In the genomic region with DNA sequence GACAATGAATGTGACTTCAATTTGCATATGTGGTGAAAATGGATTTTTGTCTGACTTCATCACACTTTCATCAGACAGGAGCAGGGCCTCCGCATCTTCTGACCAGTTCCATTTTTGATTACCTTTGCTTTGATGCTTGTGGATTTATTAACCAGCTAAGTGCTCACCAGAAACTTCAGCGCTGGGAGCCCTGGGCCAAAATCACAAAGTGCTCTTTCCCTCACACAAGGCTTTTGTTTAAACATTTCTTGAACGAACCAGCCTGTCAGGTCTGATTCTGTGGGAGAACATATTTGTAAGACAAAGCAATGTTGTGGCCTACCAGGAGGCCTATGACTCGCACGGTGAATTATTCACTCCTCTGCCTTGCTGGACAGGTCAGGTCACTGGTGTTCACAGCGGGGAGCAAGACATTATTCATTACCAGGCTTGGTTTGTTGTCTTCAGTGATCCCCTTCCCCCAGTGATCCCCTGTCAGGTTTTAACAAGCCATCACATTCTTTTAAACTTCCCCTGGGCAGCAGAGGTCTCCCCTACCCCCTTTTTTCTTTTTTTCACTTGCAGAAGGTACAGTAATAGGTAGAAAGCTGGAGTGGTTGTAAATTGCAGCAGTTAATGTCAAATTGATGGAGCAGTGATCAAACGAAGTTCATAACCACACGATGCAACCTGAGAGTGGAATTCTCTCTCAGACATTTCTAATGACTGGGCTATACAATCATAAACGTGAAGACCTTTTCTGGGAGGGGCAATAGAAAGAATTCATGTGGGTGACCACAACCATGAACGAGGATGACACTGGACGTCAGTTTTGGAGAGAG, we compare ENCODE assay signal across 9 cellular contexts.
DNase-seq lines count a peak whose midpoint lies in the region; ATAC-seq and TF ChIP-seq lines count a peak whose summit lies in the region.
"Had no signal": no experiment of that assay in that cellular context is flagged by ENCODE, and none has a peak within 500 bp of the region (broad histone marks: within the 10 kb centered on the region; RNA-seq: fewer than 3 reads in every experiment).

No MANE protein-coding gene starts in this region.

- TF ChIP-seq CTCF in HCT116 (IDR thresholded peaks at IDR 0.05 in 2 of 3, conservative IDR thresholded peaks at IDR 0.05 in 1 of 3; ENCODE audit: borderline replicate concordance in 1 of 3, insufficient read depth in 1 of 3, low read depth in 2 of 3, low read length in 2 of 3): no peak

- no peaks in the 10 kb centered on the region for H4K20me1 ChIP-seq in HCT116 (ENCODE audit: insufficient read depth)

- peak overlapping the region in 1 of 2 experiments; percentile 32; a peak in 2 of 4 replicates for H3K4me3 ChIP-seq in HCT116 (replicated peaks in 1 of 2; ENCODE audit: low read depth in 1 of 2, low read length in 2 of 2)
- no peak overlapping the region for H3K4me3 ChIP-seq in SJSA1
- peak overlapping the region; percentile 11 for H3K4me3 ChIP-seq in iPS-18a (ENCODE audit: low read length)

- no TSS peak for BruUV-seq in HCT116 (replicated peaks; lab: Mats Ljungman, UMichigan)

- H3K4me1 ChIP-seq in HCT116 (ENCODE audit: control insufficient read depth in 1 of 2, insufficient read depth in 2 of 2, low read length in 2 of 2) (peaks cover 17 to 24% of the 10 kb centered on the region in 2 experiments), SJSA1 (replicated peaks) (peaks cover 27% of the 10 kb centered on the region), iPS-18a (ENCODE audit: control insufficient read depth, low read depth, low read length) (peaks cover 42% of the 10 kb centered on the region)

- no peak for TF ChIP-seq POLR2A in HCT116 (IDR thresholded peaks at IDR 0.05; ENCODE audit: borderline replicate concordance, extremely low read depth, insufficient read depth, insufficient read length)

- no peaks in the 10 kb centered on the region for H3K79me2 ChIP-seq in HCT116 (ENCODE audit: insufficient read depth, low read length)

- ATAC-seq in HCT116 (peak; percentile 96), left lobe of liver (no peak), GM21423 (IDR thresholded peaks at IDR 0.05; ENCODE audit: unreplicated experiment) (no peak)

- H3K27ac ChIP-seq in HCT116 (ENCODE audit: low read depth, low read length): peak overlapping the region; percentile 15; the same call in 1 of the 2 replicates
- peak overlapping the region; percentile 70 for H3K27ac ChIP-seq in SJSA1
- peak overlapping the region; percentile 69 for H3K27ac ChIP-seq in iPS-18a (ENCODE audit: low read length)
- H3K27ac ChIP-seq: HL-60 had no signal

- POLR2A ChIA-PET in HCT116 (lab: Charles Lee): interaction anchor here (0.6 kb wide), 1 partner anchor 81 kb away, joined by 3 read pairs; no protein-coding TSS in a partner anchor

- CTCF ChIA-PET in HCT116 (lab: Charles Lee): no interaction called here

- H3K36me3 ChIP-seq in HCT116 (ENCODE audit: control insufficient read depth in 1 of 2, insufficient read depth in 2 of 2, low read length in 2 of 2) (no peaks in the 10 kb centered on the region), SJSA1 (no peaks in the 10 kb centered on the region), iPS-18a (ENCODE audit: control insufficient read depth, low read depth, low read length) (no peaks in the 10 kb centered on the region)

- H3K9ac ChIP-seq in HCT116 (ENCODE audit: low read length): no peak overlapping the region
- peak overlapping the region; percentile 30 for H3K9ac ChIP-seq in iPS-18a (ENCODE audit: low read length)

- H3K27me3 ChIP-seq in HCT116 (ENCODE audit: insufficient read depth, low read length): no peaks in the 10 kb centered on the region
- no peaks in the 10 kb centered on the region for H3K27me3 ChIP-seq in SJSA1 (replicated peaks)
- H3K27me3 ChIP-seq in iPS-18a (ENCODE audit: control insufficient read depth, insufficient read depth, low read length): peaks cover 3% of the 10 kb centered on the region

- RAD21 ChIA-PET in HCT116 (lab: Charles Lee; ENCODE audit: low non-redundant PET in 1 of 2, low total read pairs in 2 of 2, uncharacterized antibody in 2 of 2, unreplicated experiment in 2 of 2): interaction anchor here in 1 of 2 experiments (1.0 kb wide), 1 partner anchor 33 kb away, joined by 3 read pairs; no protein-coding TSS in a partner anchor

- DNase-seq in AG08395 (ENCODE audit: low spot score) (peak; percentile 77), HCT116 (ENCODE audit: low read depth, low spot score) (peak; percentile 85), SJSA1 (ENCODE audit: low read depth in 1 of 2, low spot score in 2 of 2) (peak; percentile 60 to 63), SKM-1 treated with dmso at 0.1 percent for 144 hours (lab: John Stamatoyannopoulos, UW; ENCODE audit: unreplicated experiment) (no peak), left lobe of liver (ENCODE audit: low spot score) (no peak), NCI-H2171 (lab: John Stamatoyannopoulos, UW) (no peak)

- intact Hi-C loops in HCT116 (cut with micrococcal nuclease): no loop called here

- no peaks in the 10 kb centered on the region for H3K9me3 ChIP-seq in HCT116 (ENCODE audit: control insufficient read depth in 1 of 2, insufficient read depth in 1 of 2, low read depth in 1 of 2, low read length in 2 of 2)
- no peaks in the 10 kb centered on the region for H3K9me3 ChIP-seq in SJSA1 (replicated peaks)
- H3K9me3 ChIP-seq in iPS-18a (ENCODE audit: control insufficient read depth, low read depth, low read length): no peaks in the 10 kb centered on the region

- peak overlapping the region; percentile 41 for H2AFZ ChIP-seq in HCT116 (ENCODE audit: low read depth, low read length, poor library complexity, severe bottlenecking)

- H3K9me2 ChIP-seq in HCT116 (ENCODE audit: insufficient read depth): no peaks in the 10 kb centered on the region

- TF ChIP-seq RAD21 in HCT116 (IDR thresholded peaks at IDR 0.05; ENCODE audit: low read depth): peak; percentile 29; the same call in 1 of the 2 replicates

- H3K4me2 ChIP-seq in HCT116 (ENCODE audit: low read length): peak overlapping the region; percentile 70

TF ChIP-seq in HCT116, 20 proteins besides CTCF, POLR2A, EP300 and RAD21:
- no peak for TF ChIP-seq TCF7L2 (IDR thresholded peaks at IDR 0.05; ENCODE audit: borderline replicate concordance, extremely low read depth, insufficient read depth, insufficient read length)
- no peak for TF ChIP-seq ELF1 (IDR thresholded peaks at IDR 0.05; ENCODE audit: borderline replicate concordance, low read depth)
- TF ChIP-seq, protein P1, sequence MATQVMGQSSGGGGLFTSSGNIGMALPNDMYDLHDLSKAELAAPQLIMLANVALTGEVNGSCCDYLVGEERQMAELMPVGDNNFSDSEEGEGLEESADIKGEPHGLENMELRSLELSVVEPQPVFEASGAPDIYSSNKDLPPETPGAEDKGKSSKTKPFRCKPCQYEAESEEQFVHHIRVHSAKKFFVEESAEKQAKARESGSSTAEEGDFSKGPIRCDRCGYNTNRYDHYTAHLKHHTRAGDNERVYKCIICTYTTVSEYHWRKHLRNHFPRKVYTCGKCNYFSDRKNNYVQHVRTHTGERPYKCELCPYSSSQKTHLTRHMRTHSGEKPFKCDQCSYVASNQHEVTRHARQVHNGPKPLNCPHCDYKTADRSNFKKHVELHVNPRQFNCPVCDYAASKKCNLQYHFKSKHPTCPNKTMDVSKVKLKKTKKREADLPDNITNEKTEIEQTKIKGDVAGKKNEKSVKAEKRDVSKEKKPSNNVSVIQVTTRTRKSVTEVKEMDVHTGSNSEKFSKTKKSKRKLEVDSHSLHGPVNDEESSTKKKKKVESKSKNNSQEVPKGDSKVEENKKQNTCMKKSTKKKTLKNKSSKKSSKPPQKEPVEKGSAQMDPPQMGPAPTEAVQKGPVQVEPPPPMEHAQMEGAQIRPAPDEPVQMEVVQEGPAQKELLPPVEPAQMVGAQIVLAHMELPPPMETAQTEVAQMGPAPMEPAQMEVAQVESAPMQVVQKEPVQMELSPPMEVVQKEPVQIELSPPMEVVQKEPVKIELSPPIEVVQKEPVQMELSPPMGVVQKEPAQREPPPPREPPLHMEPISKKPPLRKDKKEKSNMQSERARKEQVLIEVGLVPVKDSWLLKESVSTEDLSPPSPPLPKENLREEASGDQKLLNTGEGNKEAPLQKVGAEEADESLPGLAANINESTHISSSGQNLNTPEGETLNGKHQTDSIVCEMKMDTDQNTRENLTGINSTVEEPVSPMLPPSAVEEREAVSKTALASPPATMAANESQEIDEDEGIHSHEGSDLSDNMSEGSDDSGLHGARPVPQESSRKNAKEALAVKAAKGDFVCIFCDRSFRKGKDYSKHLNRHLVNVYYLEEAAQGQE (IDR thresholded peaks at IDR 0.05; ENCODE audit: low read depth): no peak
- peak; percentile 78 for TF ChIP-seq CBX3 (IDR thresholded peaks at IDR 0.05; ENCODE audit: low read depth)
- TF ChIP-seq MAX (IDR thresholded peaks at IDR 0.05): 0 out of 2 replicates have a peak, but pooled peaks have one; percentile 25
- TF ChIP-seq SP1 (IDR thresholded peaks at IDR 0.05; ENCODE audit: low read depth): peak; percentile 75
- no peak for TF ChIP-seq YY1 (IDR thresholded peaks at IDR 0.05; ENCODE audit: extremely low read depth, insufficient replicate concordance, low read depth, low read length)
- TF ChIP-seq FOSL1 (IDR thresholded peaks at IDR 0.05; ENCODE audit: low read depth): peak; percentile 72
- no peak for TF ChIP-seq EGR1 (IDR thresholded peaks at IDR 0.05; ENCODE audit: low read depth)
- TF ChIP-seq JUND (IDR thresholded peaks at IDR 0.05): peak; percentile 78
TF ChIP-seq in HCT116: peak in this region for 5.

Comparison
In these comparisons a context has a peak if more than half of its experiments do, and no peak if none do; other contexts are left out.
1. DNase-seq: peak in AG08395 (single experiment), HCT116 (single experiment) and SJSA1 (2 of 2); none in SKM-1 treated with dmso at 0.1 percent for 144 hours (single experiment), left lobe of liver (single experiment) and NCI-H2171 (single experiment).
2. H3K27ac ChIP-seq: peak in every context shown above with its lines; median percentile 70 in SJSA1; 69 in iPS-18a; 15 in HCT116.